9 cellular contexts compared by ENCODE assay signal in the genomic region with DNA sequence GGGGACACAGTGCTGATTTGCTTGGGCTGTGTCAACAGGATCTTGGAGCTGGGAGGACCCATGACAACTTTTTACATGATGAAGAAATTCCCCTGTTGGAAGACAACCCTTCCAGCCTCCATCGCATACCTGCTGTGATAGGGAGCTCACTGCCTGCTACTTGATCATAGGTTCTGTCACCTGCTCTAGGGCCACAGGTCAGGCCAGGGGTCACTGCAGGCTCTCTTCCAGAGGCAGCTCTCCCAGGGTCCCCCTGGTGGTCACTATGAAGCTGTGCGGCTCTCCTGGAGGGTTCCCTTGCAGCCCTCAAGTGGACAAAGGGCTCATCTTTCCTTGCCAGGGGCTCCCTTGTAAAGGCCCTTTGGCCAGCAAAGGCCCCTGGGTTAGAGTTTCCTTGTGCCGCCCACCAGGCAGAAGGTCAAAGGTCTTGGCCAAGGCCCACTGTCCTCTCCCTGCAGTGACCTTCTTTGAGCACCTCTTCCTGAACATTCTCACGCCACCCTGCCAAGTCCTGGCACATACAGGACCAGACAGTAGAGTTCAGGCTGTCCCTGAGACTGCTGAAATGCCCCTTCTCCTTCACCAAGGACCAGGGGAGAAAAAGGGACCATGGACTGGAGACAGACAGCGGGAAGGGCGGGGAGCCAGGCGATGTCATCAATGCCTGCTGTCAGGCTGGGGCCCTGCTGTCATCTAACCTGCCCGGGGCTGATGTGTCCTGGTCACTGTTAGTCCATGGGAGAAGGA.
DNase-seq lines count a peak whose midpoint lies in the region; TF ChIP-seq lines count a peak whose summit lies in the region.
"Had no signal": no experiment of that assay in that cellular context is flagged by ENCODE, and none has a peak within 500 bp of the region (broad histone marks: within the 10 kb centered on the region; RNA-seq: fewer than 3 reads in every experiment).

No MANE protein-coding gene starts in this region.

- peaks cover 34% of the 10 kb centered on the region for H3K4me1 ChIP-seq in PC-9 (replicated peaks; ENCODE audit: insufficient read depth)
- no peaks in the 10 kb centered on the region for H3K4me1 ChIP-seq in CD4-positive, alpha-beta memory T cell (ENCODE audit: insufficient read depth, low read length)

- no peak overlapping the region for H3K4me2 ChIP-seq in PC-9

- BruUV-seq in PC-9 (replicated peaks; lab: Mats Ljungman, UMichigan): no TSS peak

- H3K36me3 Mint-ChIP-seq in endothelial cell (ENCODE audit: low read depth, unreplicated experiment): no peaks in the 10 kb centered on the region
- no peaks in the 10 kb centered on the region for H3K36me3 Mint-ChIP-seq in CD4-positive, alpha-beta memory T cell

- CTCF ChIA-PET in PC-9 (lab: Charles Lee): interaction anchor here (0.6 to 1.3 kb wide), 4 partner anchors 14 to 189 kb away, joined by 4 to 5 read pairs (median 4); no protein-coding TSS in a partner anchor
- CTCF ChIA-PET in CD4-positive, alpha-beta memory T cell (lab: Charles Lee; ENCODE audit: partially characterized antibody): no interaction called here

- H3K79me2 ChIP-seq in PC-9 (ENCODE audit: low read depth): no peaks in the 10 kb centered on the region

- H3K9me2 ChIP-seq in PC-9 (ENCODE audit: insufficient read depth): no peaks in the 10 kb centered on the region

- H3K36me3 ChIP-seq in PC-9 (ENCODE audit: low read depth): no peaks in the 10 kb centered on the region
- H3K36me3 ChIP-seq in CD4-positive, alpha-beta memory T cell (ENCODE audit: insufficient read depth, low read length): no peaks in the 10 kb centered on the region
- H3K36me3 ChIP-seq: neutrophil had no signal

- H3K27me3 Mint-ChIP-seq in endothelial cell (ENCODE audit: unreplicated experiment): peaks cover 2% of the 10 kb centered on the region
- H3K27me3 Mint-ChIP-seq in CD4-positive, alpha-beta memory T cell: peaks cover 2 to 4% of the 10 kb centered on the region in 2 donors

- TF ChIP-seq CTCF in HFF-Myc (IDR thresholded peaks at IDR 0.05; ENCODE audit: low read depth, low read length, missing control alignments) (peak; percentile 87), PC-9 (conservative IDR thresholded peaks at IDR 0.05) (peak; percentile 92), endothelial cell (IDR thresholded peaks at IDR 0.05; ENCODE audit: unreplicated experiment) (peak; percentile 69)

- intact Hi-C loops in PC-9 (cut with micrococcal nuclease; ENCODE audit: unreplicated experiment): loop anchor here (5.0 to 10.0 kb wide), 5 partner anchors 51 to 339 kb away; no protein-coding TSS in a partner anchor
- intact Hi-C loops in CD4-positive, alpha-beta memory T cell (cut with micrococcal nuclease): no loop called here

- no peak overlapping the region for H3K27ac ChIP-seq in PC-9
- no peak overlapping the region for H3K27ac ChIP-seq in CD4-positive, alpha-beta memory T cell (ENCODE audit: low read depth, low read length)
- H3K27ac ChIP-seq: neutrophil had no signal

- DNase-seq in DMS 273 (lab: John Stamatoyannopoulos, UW; ENCODE audit: unreplicated experiment): peak; percentile 71
- no peak for DNase-seq in DMS 273 treated with DMSO at 0.1 percent for 48 hours (lab: John Stamatoyannopoulos, UW)
- DNase-seq in HFF-Myc (ENCODE audit: extremely low read depth, low read depth): no peak
- DNase-seq in PC-9: no peak
- peak; percentile 69 for DNase-seq in endothelial cell (ENCODE audit: low spot score)
- peak; percentile 18 for DNase-seq in midbrain (lab: John Stamatoyannopoulos, UW)
- no peak for DNase-seq in CD4-positive, alpha-beta memory T cell
- no peak for DNase-seq in NCI-H1092 treated with DMSO at 0.1 percent for 48 hours (lab: John Stamatoyannopoulos, UW)

- peaks cover 20% of the 10 kb centered on the region for H3F3A ChIP-seq in PC-9 (ENCODE audit: insufficient read depth, low read depth)

- no peaks in the 10 kb centered on the region for H4K20me1 ChIP-seq in PC-9 (ENCODE audit: insufficient read depth)

- no peaks in the 10 kb centered on the region for H3K9me3 Mint-ChIP-seq in endothelial cell (ENCODE audit: unreplicated experiment)
- H3K9me3 Mint-ChIP-seq in CD4-positive, alpha-beta memory T cell: no peaks in the 10 kb centered on the region

- H3K4me1 Mint-ChIP-seq in endothelial cell (ENCODE audit: unreplicated experiment): peaks cover 17% of the 10 kb centered on the region
- no peaks in the 10 kb centered on the region for H3K4me1 Mint-ChIP-seq in CD4-positive, alpha-beta memory T cell

- no peak overlapping the region for H3K4me3 ChIP-seq in HFF-Myc (replicated peaks; ENCODE audit: low read depth, low read length)
- H3K4me3 ChIP-seq in PC-9: no peak overlapping the region
- no peak overlapping the region for H3K4me3 ChIP-seq in CD4-positive, alpha-beta memory T cell (ENCODE audit: low read length in 2 of 2)

- no peak overlapping the region for H3K4me3 Mint-ChIP-seq in endothelial cell (ENCODE audit: unreplicated experiment)
- H3K4me3 Mint-ChIP-seq in CD4-positive, alpha-beta memory T cell: no peak overlapping the region

- no peak overlapping the region for H2AFZ ChIP-seq in PC-9

- no peaks in the 10 kb centered on the region for H3K27me3 ChIP-seq in PC-9 (ENCODE audit: insufficient read depth, low read depth)
- no peaks in the 10 kb centered on the region for H3K27me3 ChIP-seq in CD4-positive, alpha-beta memory T cell (ENCODE audit: insufficient read depth, low read length)

- POLR2A ChIA-PET in PC-9 (lab: Charles Lee; ENCODE audit: unreplicated experiment): no interaction called here
- POLR2A ChIA-PET in CD4-positive, alpha-beta memory T cell (lab: Charles Lee; ENCODE audit: partially characterized antibody): no interaction called here

- no peak overlapping the region for H3K27ac Mint-ChIP-seq in endothelial cell (ENCODE audit: unreplicated experiment)
- peak overlapping the region in 1 of 7 donors; percentile 2 for H3K27ac Mint-ChIP-seq in CD4-positive, alpha-beta memory T cell

- H3K9me3 ChIP-seq in PC-9 (ENCODE audit: insufficient read depth, low read depth): no peaks in the 10 kb centered on the region
- H3K9me3 ChIP-seq in CD4-positive, alpha-beta memory T cell (ENCODE audit: control insufficient read depth in 1 of 2, low read length in 2 of 2): no peaks in the 10 kb centered on the region
- H3K9me3 ChIP-seq: neutrophil had no signal

Comparison
In these comparisons a context has a peak if more than half of its experiments do, and no peak if none do; other contexts are left out.
1. DNase-seq: peak in DMS 273 (single experiment), endothelial cell (single experiment) and midbrain (single experiment); none in DMS 273 treated with DMSO at 0.1 percent for 48 hours (single experiment), HFF-Myc (single experiment), PC-9 (0 of 2), CD4-positive, alpha-beta memory T cell (0 of 5) and NCI-H1092 treated with DMSO at 0.1 percent for 48 hours (single experiment).
2. Peak in every context shown above with its lines, with median percentiles within 50 percentile points of each other: CTCF ChIP-seq.